In the genomic region with DNA sequence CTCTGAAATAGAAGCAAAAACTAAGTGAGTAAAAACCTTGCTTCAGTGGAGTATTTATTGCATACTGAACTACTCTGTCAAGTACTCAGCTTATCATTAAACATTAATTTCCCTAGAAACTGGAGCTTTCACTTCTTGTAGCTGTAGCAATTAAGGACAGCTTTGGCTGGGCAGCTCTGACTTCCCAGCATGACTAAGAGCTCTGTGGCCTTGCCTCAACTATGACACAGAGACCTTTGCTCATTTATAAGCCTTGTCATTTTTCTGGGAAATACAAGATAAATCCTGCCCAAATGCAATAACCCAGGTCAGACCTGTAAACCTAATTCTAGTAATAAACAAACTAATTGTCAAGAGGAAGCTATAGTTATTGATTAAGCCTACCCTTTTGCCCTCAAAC, we compare ENCODE assay signal across 9 cellular contexts.
A peak's percentile ranks its signal among the peaks of the same experiment; 100 is the strongest.
DNase-seq lines count a peak whose midpoint lies in the region; ATAC-seq, FAIRE-seq and TF ChIP-seq lines count a peak whose summit lies in the region.
"Had no signal": no experiment of that assay in that cellular context is flagged by ENCODE, and none has a peak within 500 bp of the region (broad histone marks: within the 10 kb centered on the region; RNA-seq: fewer than 3 reads in every experiment).

No MANE protein-coding gene starts in this region.

- no peak overlapping the region for H3K27ac ChIP-seq in GM12878 (ENCODE audit: control insufficient read depth, insufficient read depth)
- H3K27ac ChIP-seq in H9 (ENCODE audit: insufficient read length, low read depth, low read length), result no peak overlapping the region

- H4K8ac ChIP-seq in H9 (replicated peaks; ENCODE audit: insufficient read length, low read depth, low read length), result no peak overlapping the region

- no peak overlapping the region for H3K18ac ChIP-seq in H9 (ENCODE audit: insufficient read length, low read depth, low read length)

- H3K9ac ChIP-seq in GM12878 (ENCODE audit: control insufficient read depth, insufficient read depth, low read length), result no peak overlapping the region
- H3K9ac ChIP-seq in H9 (ENCODE audit: extremely low read depth, insufficient read length, low read length), result no peak overlapping the region

- no peak overlapping the region for H3K56ac ChIP-seq in H9 (ENCODE audit: insufficient read length, low read depth, low read length)

- no peak overlapping the region for H3K4me3 ChIP-seq in GM12878

- CTCF ChIA-PET in GM12878 (lab: Yijun Ruan, JAX), result interaction anchor here (1.3 to 2.6 kb wide), 2 partner anchors 19 to 69 kb away, joined by 3 to 9 read pairs; no protein-coding TSS in a partner anchor

- H3K79me1 ChIP-seq in H9 (ENCODE audit: insufficient read depth, low read depth, low read length, poor library complexity, severe bottlenecking), result no peaks in the 10 kb centered on the region

- no peak overlapping the region for H2BK120ac ChIP-seq in H9 (ENCODE audit: low read depth, low read length, poor library complexity, severe bottlenecking)

- no peaks in the 10 kb centered on the region for H3K9me3 Mint-ChIP-seq in H9

- no peak overlapping the region for H4K5ac ChIP-seq in H9 (ENCODE audit: insufficient read length, low read depth, low read length)

- H3K36me3 Mint-ChIP-seq in H9 (ENCODE audit: insufficient read depth in 1 of 3, low read depth in 3 of 3), result peaks cover 0 to 5% (median 0%) of the 10 kb centered on the region in 3 experiments; a peak in 1 of 7 replicates

- RAD21 ChIA-PET in GM12878 (lab: Charles Lee; ENCODE audit: unreplicated experiment), result interaction anchor here (1.0 kb wide), 1 partner anchor 19 kb away, joined by 4 read pairs; no protein-coding TSS in a partner anchor

- H3K36me3 ChIP-seq in GM12878 (ENCODE audit: control insufficient read depth in 2 of 2, insufficient read depth in 2 of 2, low read length in 1 of 2), result no peaks in the 10 kb centered on the region

- POLR2A ChIA-PET in GM12878 (lab: Charles Lee), result no interaction called here

- H2AK5ac ChIP-seq in H9 (ENCODE audit: insufficient read length, low read length), result no peak overlapping the region

- DNase-seq in GM12878 (ENCODE audit: low read depth, low spot score), result no peak
- peak; percentile 17 for DNase-seq in retina
- no peak for DNase-seq in MV-4-11 (lab: John Stamatoyannopoulos, UW)
- DNase-seq in activated naive CD4-positive, alpha-beta T cell (lab: John Stamatoyannopoulos, UW), result no peak
- DNase-seq in erythroblast (lab: John Stamatoyannopoulos, UW), result no peak
- DNase-seq in H9, result no peak
- DNase-seq: NCI-H774 had no signal

- intact Hi-C loops in GM12878 (cut with micrococcal nuclease; ENCODE audit: unreplicated experiment), result no loop called here

- no peak overlapping the region for H3K4me2 ChIP-seq in GM12878 (ENCODE audit: control insufficient read depth, insufficient read depth)
- H3K4me2 ChIP-seq in H9 (ENCODE audit: insufficient read depth, insufficient read length, low read length), result no peak overlapping the region

- no peak overlapping the region for H2BK5ac ChIP-seq in H9 (ENCODE audit: insufficient read length, low read length)

- no peak overlapping the region for H3K4ac ChIP-seq in H9 (ENCODE audit: low read depth, low read length)

- H2AFZ ChIP-seq in GM12878 (ENCODE audit: control insufficient read depth, low read depth, low read length) (no peak overlapping the region), H9 (ENCODE audit: low read length) (no peak overlapping the region)

- no peak overlapping the region for H3K14ac ChIP-seq in H9 (ENCODE audit: insufficient read depth, low read length)

- no peaks in the 10 kb centered on the region for H3K27me3 Mint-ChIP-seq in H9 (ENCODE audit: low read depth)

- H3K27ac Mint-ChIP-seq in H9, result no peak overlapping the region

- ATAC-seq in GM18907 (IDR thresholded peaks at IDR 0.05; ENCODE audit: unreplicated experiment), result peak; percentile 78
- peak; percentile 65 for ATAC-seq in HG03139 (IDR thresholded peaks at IDR 0.05; ENCODE audit: unreplicated experiment)
- peak; percentile 49 for ATAC-seq in GM12878

- in situ Hi-C loops in GM12878 (cut with MboI), result no loop called here

- peaks cover 7 to 12% of the 10 kb centered on the region in 2 experiments; a peak in 3 of 4 replicates for H3K4me1 Mint-ChIP-seq in H9

- H3K4me3 Mint-ChIP-seq in H9, result no peak overlapping the region

- H3K23ac ChIP-seq in H9 (ENCODE audit: insufficient read length, low read depth, low read length), result no peak overlapping the region

- no TSS peak for BruUV-seq in GM12878 (replicated peaks; lab: Mats Ljungman, UMichigan)

- no peak for TF ChIP-seq EP300 in GM12878 (IDR thresholded peaks at IDR 0.05; ENCODE audit: borderline replicate concordance in 1 of 2, control insufficient read depth in 1 of 2, low read depth in 2 of 2, low read length in 2 of 2)

- H3K23me2 ChIP-seq in H9 (ENCODE audit: insufficient read length, low read depth, low read length, poor library complexity, severe bottlenecking), result no peaks in the 10 kb centered on the region

- no peak for TF ChIP-seq POLR2A in GM12878 (IDR thresholded peaks at IDR 0.05; ENCODE audit: low read depth, low read length)
- TF ChIP-seq POLR2A in erythroblast (IDR thresholded peaks at IDR 0.05; ENCODE audit: low read length), result no peak

- H3K27me3 ChIP-seq in GM12878 (replicated peaks in 1 of 2; ENCODE audit: control insufficient read depth in 2 of 2, insufficient read depth in 2 of 2, low read length in 1 of 2) (no peaks in the 10 kb centered on the region), H9 (ENCODE audit: insufficient read depth, low read length) (no peaks in the 10 kb centered on the region)

- no peak overlapping the region for H2BK20ac ChIP-seq in H9 (ENCODE audit: low read depth, low read length, poor library complexity, severe bottlenecking)

- H3K9me3 ChIP-seq in GM12878 (replicated peaks; ENCODE audit: control insufficient read depth, insufficient read depth, low read length) (no peaks in the 10 kb centered on the region), H9 (ENCODE audit: control insufficient read depth, low read depth, low read length) (no peaks in the 10 kb centered on the region)

- no peak for FAIRE-seq in GM12878 (lab: Jason Lieb, UNC)

- SMC1A ChIA-PET in GM12878 (lab: Charles Lee; ENCODE audit: uncharacterized antibody, unreplicated experiment), result interaction anchor here (0.5 kb wide), 1 partner anchor 634 kb away, joined by 3 read pairs; no protein-coding TSS in a partner anchor

- no peak overlapping the region for H4K91ac ChIP-seq in H9 (ENCODE audit: insufficient read length, low read depth, low read length)

- H3K4me1 ChIP-seq in GM12878 (ENCODE audit: control insufficient read depth, insufficient read depth, low read length) (no peaks in the 10 kb centered on the region), H9 (ENCODE audit: insufficient read depth, low read length) (peaks cover 2% of the 10 kb centered on the region; the same call in 1 of the 2 replicates)

- TF ChIP-seq CTCF in GM12878 (IDR thresholded peaks at IDR 0.05 in 2 of 3, conservative IDR thresholded peaks at IDR 0.05 in 1 of 3; ENCODE audit: control insufficient read depth in 2 of 3, extremely low read depth in 1 of 3, insufficient read depth in 1 of 3, low read depth in 3 of 3, low read length in 3 of 3) (no peak), H9 (conservative IDR thresholded peaks at IDR 0.05) (no peak)

- H3T11ph ChIP-seq in H9 (ENCODE audit: low read length), result no peak overlapping the region

- H2BK15ac ChIP-seq in H9 (ENCODE audit: low read depth, low read length), result no peak overlapping the region

- H4K20me1 ChIP-seq in GM12878 (ENCODE audit: control insufficient read depth, insufficient read depth) (no peaks in the 10 kb centered on the region), H9 (ENCODE audit: control insufficient read depth, insufficient read depth, insufficient read length) (no peaks in the 10 kb centered on the region)

- H3K79me2 ChIP-seq in GM12878 (ENCODE audit: control insufficient read depth, insufficient read depth, low read length) (no peaks in the 10 kb centered on the region), H9 (ENCODE audit: insufficient read depth, low read length) (no peaks in the 10 kb centered on the region)

- no peak for TF ChIP-seq RAD21 in GM12878 (IDR thresholded peaks at IDR 0.05; ENCODE audit: insufficient read depth, low read depth, low read length)

- no peak overlapping the region for H2BK12ac ChIP-seq in H9 (ENCODE audit: insufficient read length, low read depth, low read length)

TF ChIP-seq in GM12878, 131 proteins besides CTCF, POLR2A, EP300 and RAD21:
- TF ChIP-seq IRF4 (IDR thresholded peaks at IDR 0.05; ENCODE audit: low read depth, low read length) (no peak), ZNF384 (IDR thresholded peaks at IDR 0.05; ENCODE audit: borderline replicate concordance, low read depth, low read length) (no peak)
